In genomic region chr21:17577701-17578100, GRCh38 we compare ENCODE assay signal across 21 cellular contexts. TPM values are rescaled to one million over a fixed set of nuclear protein-coding genes. Genes with fewer than 3 reads are reported as not detected.
A peak's percentile ranks its signal among the peaks of the same experiment; 100 is the strongest.
DNase-seq lines count a peak whose midpoint lies in the region; ATAC-seq and TF ChIP-seq lines count a peak whose summit lies in the region.
"Had no signal": no experiment of that assay in that cellular context is flagged by ENCODE, and none has a peak within 500 bp of the region (broad histone marks: within the 10 kb centered on the region; RNA-seq: fewer than 3 reads in every experiment).

No MANE protein-coding gene starts in this region.

- no peak overlapping the region for H3K9ac ChIP-seq in mammary epithelial cell (ENCODE audit: insufficient read depth, low read length)
- H3K9ac ChIP-seq: BLaER1 treated with 17β-estradiol and CSF1 and Interleukin-3, amounts not matched to agents 10 nM and 100 nM had no signal

- H4K20me1 ChIP-seq in mammary epithelial cell (ENCODE audit: insufficient read depth, low read length) (no peaks in the 10 kb centered on the region), PC-9 (ENCODE audit: insufficient read depth) (0 out of 2 replicates have a peak, but pooled peaks cover 3% of the 10 kb centered on the region)
- H4K20me1 ChIP-seq: BLaER1 treated with 17β-estradiol and CSF1 and Interleukin-3, amounts not matched to agents 10 nM and 100 nM had no signal

- no peak overlapping the region for H3K4me3 Mint-ChIP-seq in MCF 10A (ENCODE audit: unreplicated experiment)
- H3K4me3 Mint-ChIP-seq: CD14-positive monocyte; CD4-positive, alpha-beta T cell; CD8-positive, alpha-beta memory T cell; HFFc6 had no signal

- no peaks in the 10 kb centered on the region for H3K4me1 ChIP-seq in mammary epithelial cell (ENCODE audit: insufficient read depth, low read length)
- H3K4me1 ChIP-seq in PC-9 (replicated peaks; ENCODE audit: insufficient read depth): peaks cover 11% of the 10 kb centered on the region; the same call in 1 of the 2 replicates
- no peaks in the 10 kb centered on the region for H3K4me1 ChIP-seq in prostate gland (replicated peaks)
- H3K4me1 ChIP-seq: A549, BE2C had no signal

- H3K9me3 Mint-ChIP-seq in MCF 10A (ENCODE audit: unreplicated experiment): no peaks in the 10 kb centered on the region
- H3K9me3 Mint-ChIP-seq: CD14-positive monocyte; CD4-positive, alpha-beta T cell; CD8-positive, alpha-beta memory T cell; HFFc6 had no signal

- no peak overlapping the region for H3K4me3 ChIP-seq in mammary epithelial cell (replicated peaks in 1 of 3; ENCODE audit: insufficient read depth in 1 of 3, low read depth in 2 of 3, low read length in 3 of 3)
- no peak overlapping the region for H3K4me3 ChIP-seq in PC-9
- no peak overlapping the region for H3K4me3 ChIP-seq in prostate gland
- H3K4me3 ChIP-seq: A549; BLaER1 treated with 17β-estradiol and CSF1 and Interleukin-3, amounts not matched to agents 10 nM and 100 nM had no signal

- TF ChIP-seq POLR2A in prostate gland (IDR thresholded peaks at IDR 0.05): no peak

- in situ Hi-C loops in mammary epithelial cell (cut with MboI; ENCODE audit: low sequenced_read_pairs in 2 of 2): no loop called here
- in situ Hi-C loops in GM13977 (cut with MboI; ENCODE audit: low pct_unique_long_range_greater_than_20kb, low sequenced_read_pairs, unreplicated experiment): loop anchor here (25.0 kb wide), 1 partner anchor 190 kb away; no protein-coding TSS in a partner anchor

- H3K79me2 ChIP-seq in mammary epithelial cell (ENCODE audit: insufficient read depth, low read length) (no peaks in the 10 kb centered on the region), PC-9 (ENCODE audit: low read depth) (no peaks in the 10 kb centered on the region)

- H3K36me3 ChIP-seq in mammary epithelial cell (ENCODE audit: insufficient read depth, low read length) (no peaks in the 10 kb centered on the region), PC-9 (ENCODE audit: low read depth) (no peaks in the 10 kb centered on the region), prostate gland (no peaks in the 10 kb centered on the region)
- H3K36me3 ChIP-seq: BE2C; BLaER1 treated with 17β-estradiol and CSF1 and Interleukin-3, amounts not matched to agents 10 nM and 100 nM had no signal

- H3K9me2 ChIP-seq in PC-9 (ENCODE audit: insufficient read depth): no peaks in the 10 kb centered on the region

- intact Hi-C loops in MCF 10A (cut with micrococcal nuclease) (no loop called here), mammary epithelial cell (cut with micrococcal nuclease) (no loop called here), PC-9 (cut with micrococcal nuclease; ENCODE audit: unreplicated experiment) (no loop called here), prostate gland (cut with DNase I) (no loop called here)

- H3K27ac ChIP-seq in mammary epithelial cell (ENCODE audit: insufficient read depth, low read depth, low read length): no peak overlapping the region
- H3K27ac ChIP-seq in PC-9: peak overlapping the region; percentile 12; the same call in 1 of the 2 replicates
- H3K27ac ChIP-seq in prostate gland: no peak overlapping the region
- H3K27ac ChIP-seq: A549; BLaER1 treated with 17β-estradiol and CSF1 and Interleukin-3, amounts not matched to agents 10 nM and 100 nM had no signal

- peaks cover 6% of the 10 kb centered on the region for H3K36me3 Mint-ChIP-seq in MCF 10A (ENCODE audit: insufficient read depth, unreplicated experiment)
- H3K36me3 Mint-ChIP-seq: CD14-positive monocyte; CD8-positive, alpha-beta memory T cell had no signal

- TF ChIP-seq CTCF in MCF 10A (IDR thresholded peaks at IDR 0.05; ENCODE audit: unreplicated experiment) (no peak), mammary epithelial cell (conservative IDR thresholded peaks at IDR 0.05 in 1 of 2, IDR thresholded peaks at IDR 0.05 in 1 of 2; ENCODE audit: extremely low read depth in 1 of 2, insufficient read depth in 1 of 2, low read depth in 1 of 2, low read length in 2 of 2) (no peak), PC-9 (conservative IDR thresholded peaks at IDR 0.05) (no peak), prostate gland (IDR thresholded peaks at IDR 0.05) (no peak), GM13977 (IDR thresholded peaks at IDR 0.05; ENCODE audit: extremely low read depth, insufficient read depth, missing control alignments) (no peak)

- H2AFZ ChIP-seq in mammary epithelial cell (ENCODE audit: low read depth, low read length) (no peak overlapping the region), PC-9 (no peak overlapping the region)

- peak overlapping the region; percentile 37 for H3K27ac Mint-ChIP-seq in MCF 10A (ENCODE audit: low read depth, unreplicated experiment)
- H3K27ac Mint-ChIP-seq: CD14-positive monocyte; CD4-positive, alpha-beta T cell; CD8-positive, alpha-beta memory T cell; HFFc6 had no signal

- CTCF ChIA-PET in MCF 10A (lab: Yijun Ruan, JAX): interaction anchor here (0.7 kb wide), 1 partner anchor 193 kb away, joined by 3 read pairs; no protein-coding TSS in a partner anchor
- CTCF ChIA-PET in mammary epithelial cell (lab: Charles Lee; ENCODE audit: low non-redundant PET): no interaction called here
- CTCF ChIA-PET in PC-9 (lab: Charles Lee): no interaction called here

- no peaks in the 10 kb centered on the region for H3K4me1 Mint-ChIP-seq in MCF 10A (ENCODE audit: insufficient read depth, unreplicated experiment)
- H3K4me1 Mint-ChIP-seq: CD14-positive monocyte; CD8-positive, alpha-beta memory T cell had no signal

- H3K4me2 ChIP-seq in mammary epithelial cell (ENCODE audit: insufficient read depth, low read depth, low read length) (no peak overlapping the region), PC-9 (no peak overlapping the region)
- H3K4me2 ChIP-seq: A549; BLaER1 treated with 17β-estradiol and CSF1 and Interleukin-3, amounts not matched to agents 10 nM and 100 nM had no signal

- H3K27me3 Mint-ChIP-seq in MCF 10A (ENCODE audit: insufficient read depth, unreplicated experiment): no peaks in the 10 kb centered on the region

- POLR2A ChIA-PET in MCF 10A (lab: Yijun Ruan, JAX): no interaction called here
- POLR2A ChIA-PET in PC-9 (lab: Charles Lee; ENCODE audit: unreplicated experiment): no interaction called here

- H3K9me3 ChIP-seq in mammary epithelial cell (replicated peaks; ENCODE audit: insufficient read depth, low read length) (no peaks in the 10 kb centered on the region), PC-9 (ENCODE audit: insufficient read depth, low read depth) (no peaks in the 10 kb centered on the region), prostate gland (no peaks in the 10 kb centered on the region)
- H3K9me3 ChIP-seq: A549; BE2C; BLaER1 treated with 17β-estradiol and CSF1 and Interleukin-3, amounts not matched to agents 10 nM and 100 nM had no signal

- ATAC-seq in HG02759 (IDR thresholded peaks at IDR 0.05; ENCODE audit: unreplicated experiment): no peak
- ATAC-seq: A549 had no signal

- DNase-seq in MCF 10A (ENCODE audit: unreplicated experiment): no peak
- DNase-seq in mammary epithelial cell: no peak
- no peak for DNase-seq in PC-9
- peak; percentile 13 for DNase-seq in prostate gland (ENCODE audit: low spot score)
- no peak for DNase-seq in GM13977 (ENCODE audit: low spot score)
- DNase-seq: 8988T; ACHN; AML-193; BE2C; Calu3; CD4-positive, alpha-beta T cell; CD8-positive, alpha-beta memory T cell; DMS79 treated with DMSO at 0.1 percent for 48 hours; GF-D8; H7; HCEC 1CT; HFFc6 had no signal

- BruUV-seq in MCF 10A (replicated peaks; lab: Mats Ljungman, UMichigan): no TSS peak
- no TSS peak for BruUV-seq in mammary epithelial cell (replicated peaks; lab: Mats Ljungman, UMichigan)
- no TSS peak for BruUV-seq in PC-9 (replicated peaks; lab: Mats Ljungman, UMichigan)

- dilution Hi-C loops in mammary epithelial cell (cut with HindIII; ENCODE audit: low sequenced_read_pairs): no loop called here

- H3K27me3 ChIP-seq in mammary epithelial cell (ENCODE audit: insufficient read depth, low read length): no peaks in the 10 kb centered on the region
- H3K27me3 ChIP-seq in PC-9 (ENCODE audit: insufficient read depth, low read depth): no peaks in the 10 kb centered on the region
- no peaks in the 10 kb centered on the region for H3K27me3 ChIP-seq in prostate gland (replicated peaks; ENCODE audit: insufficient read depth)
- H3K27me3 ChIP-seq: BE2C; BLaER1 treated with 17β-estradiol and CSF1 and Interleukin-3, amounts not matched to agents 10 nM and 100 nM had no signal

- peaks cover 3% of the 10 kb centered on the region; the same call in 1 of the 2 replicates for H3F3A ChIP-seq in PC-9 (ENCODE audit: insufficient read depth, low read depth)

- 78% methylated on average over 1 of the region's 1 CpG for WGBS in mammary epithelial cell (ENCODE audit: low coverage, missing lambda C conversion rate)
- WGBS in prostate gland: 37% methylated on average over 1 of the region's 1 CpG

RNA-seq across cellular contexts. Expression of gene BTG3, which starts 35.0 kb away (rescaled TPM):
- total RNA-seq in MCF 10A (2022) (53.5 and 57.0 TPM in 2 replicates), mammary epithelial cell (10 to 100 TPM; 27.7 to 82.1 TPM), PC-9 (2021) (21.1 and 24.3 TPM in 2 replicates), prostate gland (100 to 1,000 TPM in 1 of 2 donors, 10 to 100 TPM in 1; 35.4 to 144 TPM)
- 57.6 TPM for polyA plus RNA-seq in mammary epithelial cell
- polyA minus RNA-seq in mammary epithelial cell: 13.7 TPM
